Comparison of ENCODE assay signal across 1 cellular context in the genomic region with DNA sequence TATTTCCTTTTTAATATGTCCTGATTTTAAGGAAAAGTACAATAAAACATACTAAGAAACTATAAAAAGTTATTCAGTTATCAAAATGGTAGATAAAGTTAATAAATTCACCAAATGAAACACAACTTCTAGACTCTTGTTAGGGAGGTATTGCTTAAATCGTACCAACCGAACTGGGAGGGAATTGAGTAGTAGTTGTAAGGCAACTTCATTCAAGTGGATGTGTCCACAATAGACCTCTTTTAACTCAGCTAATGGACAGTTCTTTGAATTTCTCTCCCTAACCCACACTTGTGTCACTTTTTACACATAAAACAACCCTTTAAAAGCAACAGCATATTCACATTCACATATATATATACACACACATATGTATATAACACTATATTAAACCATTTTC.
TF ChIP-seq lines count a peak whose summit lies in the region.

No MANE protein-coding gene starts in this region.

TF ChIP-seq in HepG2, 621 proteins besides CTCF, POLR2A, EP300 and RAD21:
- TF ChIP-seq HDAC2 (CRISPR knock-in tag; IDR thresholded peaks at IDR 0.05) = no peak
- no peak for TF ChIP-seq ZNF703 (CRISPR knock-in tag; IDR thresholded peaks at IDR 0.05; ENCODE audit: borderline replicate concordance)
- TF ChIP-seq YEATS4 (CRISPR knock-in tag; IDR thresholded peaks at IDR 0.05; ENCODE audit: borderline replicate concordance) = 0 out of 2 replicates have a peak, but pooled peaks have one; percentile 12
- TF ChIP-seq ZNF740 (CRISPR knock-in tag; IDR thresholded peaks at IDR 0.05) = no peak
